34 cellular contexts compared by ENCODE assay signal in the genomic region with DNA sequence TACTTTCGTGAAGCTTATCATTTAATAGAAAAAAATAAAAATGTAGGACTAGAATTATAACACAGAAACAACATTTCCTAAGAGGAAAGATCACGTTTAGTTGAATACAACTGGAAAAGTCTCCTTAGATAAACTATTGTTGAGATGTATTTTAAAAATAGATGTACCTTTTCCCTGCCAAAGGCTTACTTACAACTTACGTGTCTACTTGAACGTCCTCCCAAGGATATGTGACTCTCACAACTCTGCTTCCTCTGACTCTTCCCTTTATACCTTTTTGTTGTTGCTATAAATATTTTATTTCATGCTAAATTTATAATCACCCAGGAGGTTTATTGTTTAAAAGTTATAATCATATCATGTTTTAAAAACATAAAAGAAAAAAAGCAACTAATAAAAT.
"Had no signal": no experiment of that assay in that cellular context is flagged by ENCODE, and none has a peak within 500 bp of the region (broad histone marks: within the 10 kb centered on the region; RNA-seq: fewer than 3 reads in every experiment).

No MANE protein-coding gene starts in this region.

- H3K27ac ChIP-seq: adrenal gland, ascending aorta, body of pancreas, brain microvascular endothelial cell, breast epithelium, cardiac muscle cell had no signal

- H3K4me3 ChIP-seq: adrenal gland, ascending aorta, body of pancreas, breast epithelium, cardiac muscle cell had no signal

- FAIRE-seq: astrocyte, bronchial epithelial cell had no signal

- H3K9me3 ChIP-seq: adrenal gland, ascending aorta, body of pancreas, breast epithelium had no signal

- H3K4me1 ChIP-seq: adrenal gland, ascending aorta, body of pancreas, breast epithelium had no signal

- ATAC-seq: activated naive CD4-positive, alpha-beta T cell treated with anti-CD3 and anti-CD28 coated beads, Interleukin-2, amount 50 U/mL, for 72 hours; activated naive CD8-positive, alpha-beta T cell treated with anti-CD3 and anti-CD28 coated beads, Interleukin-2, amount 50 U/mL, for 24 hours; activated T-cell treated with anti-CD3 and anti-CD28 coated beads, Interleukin-2, amount 50 U/mL, for 4 hours; activated T-cell treated with anti-CD3 and anti-CD28 coated beads, Interleukin-2, amount 50 U/mL, for 72 hours; activated T-helper 17 cell treated with anti-CD3 and anti-CD28 coated beads, Interleukin-2, amount 50 U/mL, for 72 hours; body of pancreas had no signal

- H3K27me3 ChIP-seq: adrenal gland, ascending aorta, brain microvascular endothelial cell, breast epithelium, cardiac muscle cell had no signal

- H3K36me3 ChIP-seq: adrenal gland, ascending aorta, brain microvascular endothelial cell, breast epithelium, cardiac muscle cell had no signal

- DNase-seq: activated effector memory CD4-positive, alpha-beta T cell treated with anti-CD3 and anti-CD28 coated beads, Interleukin-2, amount 50 U/mL, for 16 hours; activated effector memory CD4-positive, alpha-beta T cell treated with Interleukin-2 at 50 U/mL for 16 hours; activated gamma-delta T cell; activated gamma-delta T cell treated with Interleukin-2 at 50 U/mL for 16 hours; activated naive CD4-positive, alpha-beta T cell; activated naive CD4-positive, alpha-beta T cell treated with anti-CD3 and anti-CD28 coated beads for 36 hours; activated naive CD4-positive, alpha-beta T cell treated with anti-CD3 and anti-CD28 coated beads, Interleukin-2, amount 10 ng/mL, durations not matched to agents 7 days and 5 days; activated naive CD4-positive, alpha-beta T cell treated with anti-CD3 and anti-CD28 coated beads, Interleukin-2, amount 50 U/mL, for 16 hours; activated naive CD4-positive, alpha-beta T cell treated with Interleukin-2 at 50 U/mL for 16 hours; activated naive CD8-positive, alpha-beta T cell treated with anti-CD3 and anti-CD28 coated beads for 36 hours; activated naive CD8-positive, alpha-beta T cell treated with anti-CD3 and anti-CD28 coated beads, Interleukin-2, amount 10 ng/mL, durations not matched to agents 7 days and 5 days; activated naive CD8-positive, alpha-beta T cell treated with anti-CD3 and anti-CD28 coated beads, Interleukin-2, amount 50 U/mL, for 24 hours; activated T-cell treated with anti-CD3 and anti-CD28 coated beads, Interleukin-2, amount 50 U/mL, for 1 hour; activated T-cell treated with anti-CD3 and anti-CD28 coated beads, Interleukin-2, amount 50 U/mL, for 24 hours; activated T-cell treated with anti-CD3 and anti-CD28 coated beads, Interleukin-2, amount 50 U/mL, for 4 hours; activated T-cell treated with anti-CD3 and anti-CD28 coated beads, Interleukin-2, amount 50 U/mL, for 48 hours; activated T-cell treated with anti-CD3 and anti-CD28 coated beads, Interleukin-2, amount 50 U/mL, for 72 hours; adrenal gland; amniotic stem cell; amygdala; anterior cingulate cortex; aorta; body of pancreas; brain microvascular endothelial cell; caudate nucleus; central memory CD4-positive, alpha-beta T cell; cerebellar nuclear complex had no signal
